ENCODE assay signal across 13 cellular contexts in the genomic region with DNA sequence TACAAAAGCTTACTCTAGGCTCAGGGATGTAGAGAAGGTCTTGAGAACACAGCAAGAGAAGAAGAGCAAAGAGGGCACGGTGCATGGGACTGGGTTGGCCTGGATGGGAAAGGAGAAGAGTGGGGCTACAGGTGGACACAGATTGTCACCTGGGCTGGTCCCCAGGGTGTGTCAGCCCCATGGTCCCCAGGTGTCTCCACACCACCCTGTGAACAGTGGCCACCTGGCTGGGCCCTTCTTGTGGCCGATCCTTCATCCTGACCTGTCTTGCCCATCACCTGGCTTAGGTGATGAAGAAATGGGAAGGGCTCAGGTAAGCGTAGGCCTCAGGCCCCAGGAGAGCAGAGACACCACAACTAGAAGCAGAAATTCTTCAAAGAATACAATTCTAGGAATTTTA.
DNase-seq lines count a peak whose midpoint lies in the region; TF ChIP-seq lines count a peak whose summit lies in the region.
"Had no signal": no experiment of that assay in that cellular context is flagged by ENCODE, and none has a peak within 500 bp of the region (broad histone marks: within the 10 kb centered on the region; RNA-seq: fewer than 3 reads in every experiment).

No MANE protein-coding gene starts in this region.

- no peaks in the 10 kb centered on the region for H3K9me3 ChIP-seq in neural progenitor cell (ENCODE audit: low read depth)
- H3K9me3 ChIP-seq: HAP-1 had no signal

- no peak for TF ChIP-seq CTCF in VCaP (conservative IDR thresholded peaks at IDR 0.05)
- no peak for TF ChIP-seq CTCF in neural progenitor cell (IDR thresholded peaks at IDR 0.05)

- H3K36me3 Mint-ChIP-seq in neural progenitor cell = no peaks in the 10 kb centered on the region
- H3K36me3 Mint-ChIP-seq: CD4-positive, CD25-positive, alpha-beta regulatory T cell had no signal

- no peak overlapping the region for H3K4me2 ChIP-seq in neural progenitor cell
- H3K4me2 ChIP-seq: BLaER1 treated with 17β-estradiol and CSF1 and Interleukin-3, amounts not matched to agents 10 nM and 100 nM had no signal

- DNase-seq in DMS53 (lab: John Stamatoyannopoulos, UW) = peak; percentile 50
- DNase-seq in DMS53 treated with DMSO at 0.1 percent for 48 hours (lab: John Stamatoyannopoulos, UW; ENCODE audit: unreplicated experiment) = no peak
- DNase-seq in neural progenitor cell (ENCODE audit: low spot score) = no peak
- peak; percentile 2 for DNase-seq in superior temporal gyrus (ENCODE audit: extremely low spot score)
- no peak for DNase-seq in HPDE6-E6E7 (ENCODE audit: extremely low spot score)
- no peak for DNase-seq in activated CD4-positive, alpha-beta T cell treated with anti-CD3 and anti-CD28 coated beads for 4 hours
- DNase-seq: 8988T; CD4-positive, CD25-positive, alpha-beta regulatory T cell; DND-41; GDM1 had no signal

- H2AFZ ChIP-seq in neural progenitor cell (replicated peaks) = no peak overlapping the region

- H3K4me3 ChIP-seq in neural progenitor cell = no peak overlapping the region
- H3K4me3 ChIP-seq: BLaER1 treated with 17β-estradiol and CSF1 and Interleukin-3, amounts not matched to agents 10 nM and 100 nM; HAP-1 had no signal

- H3K9me3 Mint-ChIP-seq in neural progenitor cell = peaks cover 14% of the 10 kb centered on the region

- peak overlapping the region; percentile 84 for H3K27ac Mint-ChIP-seq in neural progenitor cell

- no peak overlapping the region for H3K9ac ChIP-seq in neural progenitor cell
- H3K9ac ChIP-seq: BLaER1 treated with 17β-estradiol and CSF1 and Interleukin-3, amounts not matched to agents 10 nM and 100 nM had no signal

- H3K27ac ChIP-seq in VCaP (peak overlapping the region; percentile 94), neural progenitor cell (no peak overlapping the region)
- H3K27ac ChIP-seq: BLaER1 treated with 17β-estradiol and CSF1 and Interleukin-3, amounts not matched to agents 10 nM and 100 nM had no signal

- no peaks in the 10 kb centered on the region for H4K20me1 ChIP-seq in neural progenitor cell (ENCODE audit: low read depth)
- H4K20me1 ChIP-seq: BLaER1 treated with 17β-estradiol and CSF1 and Interleukin-3, amounts not matched to agents 10 nM and 100 nM had no signal

- H3K27me3 ChIP-seq in neural progenitor cell = no peaks in the 10 kb centered on the region
- H3K27me3 ChIP-seq: BLaER1 treated with 17β-estradiol and CSF1 and Interleukin-3, amounts not matched to agents 10 nM and 100 nM had no signal

- no peaks in the 10 kb centered on the region for H3K36me3 ChIP-seq in neural progenitor cell
- H3K36me3 ChIP-seq: BLaER1 treated with 17β-estradiol and CSF1 and Interleukin-3, amounts not matched to agents 10 nM and 100 nM; HAP-1 had no signal

- peaks cover 18% of the 10 kb centered on the region for H3K4me1 ChIP-seq in neural progenitor cell
- H3K4me1 ChIP-seq: BLaER1 treated with 17β-estradiol and CSF1 and Interleukin-3, amounts not matched to agents 10 nM and 100 nM; HAP-1 had no signal

- H3K4me1 Mint-ChIP-seq in neural progenitor cell = peaks cover 8% of the 10 kb centered on the region
- H3K4me1 Mint-ChIP-seq: CD4-positive, CD25-positive, alpha-beta regulatory T cell had no signal

- H3F3A ChIP-seq in neural progenitor cell (ENCODE audit: low read depth) = no peaks in the 10 kb centered on the region

- peaks cover 8% of the 10 kb centered on the region for H3K27me3 Mint-ChIP-seq in neural progenitor cell (ENCODE audit: insufficient read depth, low read depth)
- H3K27me3 Mint-ChIP-seq: CD4-positive, CD25-positive, alpha-beta regulatory T cell had no signal

- no peaks in the 10 kb centered on the region for H3K79me2 ChIP-seq in neural progenitor cell (ENCODE audit: low read depth)

- H3K4me3 Mint-ChIP-seq in neural progenitor cell = no peak overlapping the region
- H3K4me3 Mint-ChIP-seq: CD4-positive, CD25-positive, alpha-beta regulatory T cell had no signal

Comparison
In these comparisons a context has a peak if more than half of its experiments do, and no peak if none do; other contexts are left out.
1. DNase-seq: peak in DMS53 (single experiment) and superior temporal gyrus (single experiment); none in DMS53 treated with DMSO at 0.1 percent for 48 hours (single experiment), neural progenitor cell (single experiment), HPDE6-E6E7 (single experiment) and activated CD4-positive, alpha-beta T cell treated with anti-CD3 and anti-CD28 coated beads for 4 hours (0 of 2).